1 cellular context compared by ENCODE assay signal in genomic region chr7:44735403-44736165, GRCh38.
TF ChIP-seq lines count a peak whose summit lies in the region.

No MANE protein-coding gene starts in this region.

TF ChIP-seq in GM12878, 131 proteins besides CTCF, POLR2A, EP300 and RAD21 (continued from another document and continues in another):
- TF ChIP-seq, protein P1, sequence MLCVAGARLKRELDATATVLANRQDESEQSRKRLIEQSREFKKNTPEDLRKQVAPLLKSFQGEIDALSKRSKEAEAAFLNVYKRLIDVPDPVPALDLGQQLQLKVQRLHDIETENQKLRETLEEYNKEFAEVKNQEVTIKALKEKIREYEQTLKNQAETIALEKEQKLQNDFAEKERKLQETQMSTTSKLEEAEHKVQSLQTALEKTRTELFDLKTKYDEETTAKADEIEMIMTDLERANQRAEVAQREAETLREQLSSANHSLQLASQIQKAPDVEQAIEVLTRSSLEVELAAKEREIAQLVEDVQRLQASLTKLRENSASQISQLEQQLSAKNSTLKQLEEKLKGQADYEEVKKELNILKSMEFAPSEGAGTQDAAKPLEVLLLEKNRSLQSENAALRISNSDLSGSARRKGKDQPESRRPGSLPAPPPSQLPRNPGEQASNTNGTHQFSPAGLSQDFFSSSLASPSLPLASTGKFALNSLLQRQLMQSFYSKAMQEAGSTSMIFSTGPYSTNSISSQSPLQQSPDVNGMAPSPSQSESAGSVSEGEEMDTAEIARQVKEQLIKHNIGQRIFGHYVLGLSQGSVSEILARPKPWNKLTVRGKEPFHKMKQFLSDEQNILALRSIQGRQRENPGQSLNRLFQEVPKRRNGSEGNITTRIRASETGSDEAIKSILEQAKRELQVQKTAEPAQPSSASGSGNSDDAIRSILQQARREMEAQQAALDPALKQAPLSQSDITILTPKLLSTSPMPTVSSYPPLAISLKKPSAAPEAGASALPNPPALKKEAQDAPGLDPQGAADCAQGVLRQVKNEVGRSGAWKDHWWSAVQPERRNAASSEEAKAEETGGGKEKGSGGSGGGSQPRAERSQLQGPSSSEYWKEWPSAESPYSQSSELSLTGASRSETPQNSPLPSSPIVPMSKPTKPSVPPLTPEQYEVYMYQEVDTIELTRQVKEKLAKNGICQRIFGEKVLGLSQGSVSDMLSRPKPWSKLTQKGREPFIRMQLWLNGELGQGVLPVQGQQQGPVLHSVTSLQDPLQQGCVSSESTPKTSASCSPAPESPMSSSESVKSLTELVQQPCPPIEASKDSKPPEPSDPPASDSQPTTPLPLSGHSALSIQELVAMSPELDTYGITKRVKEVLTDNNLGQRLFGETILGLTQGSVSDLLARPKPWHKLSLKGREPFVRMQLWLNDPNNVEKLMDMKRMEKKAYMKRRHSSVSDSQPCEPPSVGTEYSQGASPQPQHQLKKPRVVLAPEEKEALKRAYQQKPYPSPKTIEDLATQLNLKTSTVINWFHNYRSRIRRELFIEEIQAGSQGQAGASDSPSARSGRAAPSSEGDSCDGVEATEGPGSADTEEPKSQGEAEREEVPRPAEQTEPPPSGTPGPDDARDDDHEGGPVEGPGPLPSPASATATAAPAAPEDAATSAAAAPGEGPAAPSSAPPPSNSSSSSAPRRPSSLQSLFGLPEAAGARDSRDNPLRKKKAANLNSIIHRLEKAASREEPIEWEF (IDR thresholded peaks at IDR 0.05; ENCODE audit: insufficient replicate concordance, low read depth, low read length) = no peak
- no peak for TF ChIP-seq KDM1A (IDR thresholded peaks at IDR 0.05; ENCODE audit: borderline replicate concordance)
- TF ChIP-seq, protein P2, sequence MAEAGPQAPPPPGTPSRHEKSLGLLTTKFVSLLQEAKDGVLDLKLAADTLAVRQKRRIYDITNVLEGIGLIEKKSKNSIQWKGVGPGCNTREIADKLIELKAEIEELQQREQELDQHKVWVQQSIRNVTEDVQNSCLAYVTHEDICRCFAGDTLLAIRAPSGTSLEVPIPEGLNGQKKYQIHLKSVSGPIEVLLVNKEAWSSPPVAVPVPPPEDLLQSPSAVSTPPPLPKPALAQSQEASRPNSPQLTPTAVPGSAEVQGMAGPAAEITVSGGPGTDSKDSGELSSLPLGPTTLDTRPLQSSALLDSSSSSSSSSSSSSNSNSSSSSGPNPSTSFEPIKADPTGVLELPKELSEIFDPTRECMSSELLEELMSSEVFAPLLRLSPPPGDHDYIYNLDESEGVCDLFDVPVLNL (IDR thresholded peaks at IDR 0.05; ENCODE audit: low read depth, low read length) = no peak
- peak; percentile 76; the same call in 1 of the 2 replicates for TF ChIP-seq NFIC (IDR thresholded peaks at IDR 0.05; ENCODE audit: low read depth, low read length)
- no peak for TF ChIP-seq ZNF217 (IDR thresholded peaks at IDR 0.05)
- no peak for TF ChIP-seq CHD2 (IDR thresholded peaks at IDR 0.05; ENCODE audit: borderline replicate concordance, low read depth, low read length)
- no peak for TF ChIP-seq ZBED1 (IDR thresholded peaks at IDR 0.05; ENCODE audit: borderline replicate concordance)
- no peak for TF ChIP-seq JUND (IDR thresholded peaks at IDR 0.05; ENCODE audit: low read depth, low read length)
- 0 out of 2 replicates have a peak, but pooled peaks have one; percentile 32 for TF ChIP-seq CBFB (IDR thresholded peaks at IDR 0.05; ENCODE audit: low read depth)
- no peak for TF ChIP-seq HDAC6 (IDR thresholded peaks at IDR 0.05; ENCODE audit: unreplicated experiment)
- TF ChIP-seq CBX3 (IDR thresholded peaks at IDR 0.05; ENCODE audit: borderline replicate concordance, low read depth) = no peak
- no peak for TF ChIP-seq MXI1 (IDR thresholded peaks at IDR 0.05; ENCODE audit: low read depth, low read length)
- TF ChIP-seq TAF1 (IDR thresholded peaks at IDR 0.05; ENCODE audit: borderline replicate concordance, low read depth, low read length) = no peak
- no peak for TF ChIP-seq E2F8 (IDR thresholded peaks at IDR 0.05; ENCODE audit: low read depth, partially characterized antibody)
- TF ChIP-seq POLR2AphosphoS2 (IDR thresholded peaks at IDR 0.05; ENCODE audit: low read depth, low read length) = no peak
- TF ChIP-seq NRF1 (conservative IDR thresholded peaks at IDR 0.05; ENCODE audit: low read depth, low read length) = no peak
- TF ChIP-seq RELA (IDR thresholded peaks at IDR 0.05; ENCODE audit: borderline replicate concordance, partially characterized antibody) = no peak
- no peak for TF ChIP-seq CHD1 (IDR thresholded peaks at IDR 0.05; ENCODE audit: low read depth, low read length)
- TF ChIP-seq RCOR1 (conservative IDR thresholded peaks at IDR 0.05; ENCODE audit: low read depth, low read length) = no peak
- TF ChIP-seq TCF7 (IDR thresholded peaks at IDR 0.05; ENCODE audit: borderline replicate concordance) = no peak
- TF ChIP-seq FOS (IDR thresholded peaks at IDR 0.05; ENCODE audit: borderline replicate concordance, extremely low read depth, insufficient read length) = no peak
- TF ChIP-seq MYB (IDR thresholded peaks at IDR 0.05; ENCODE audit: borderline replicate concordance, low read depth, low read length) = no peak
- no peak for TF ChIP-seq YY1 (IDR thresholded peaks at IDR 0.05; ENCODE audit: low read depth, low read length)
- TF ChIP-seq, protein P3, sequence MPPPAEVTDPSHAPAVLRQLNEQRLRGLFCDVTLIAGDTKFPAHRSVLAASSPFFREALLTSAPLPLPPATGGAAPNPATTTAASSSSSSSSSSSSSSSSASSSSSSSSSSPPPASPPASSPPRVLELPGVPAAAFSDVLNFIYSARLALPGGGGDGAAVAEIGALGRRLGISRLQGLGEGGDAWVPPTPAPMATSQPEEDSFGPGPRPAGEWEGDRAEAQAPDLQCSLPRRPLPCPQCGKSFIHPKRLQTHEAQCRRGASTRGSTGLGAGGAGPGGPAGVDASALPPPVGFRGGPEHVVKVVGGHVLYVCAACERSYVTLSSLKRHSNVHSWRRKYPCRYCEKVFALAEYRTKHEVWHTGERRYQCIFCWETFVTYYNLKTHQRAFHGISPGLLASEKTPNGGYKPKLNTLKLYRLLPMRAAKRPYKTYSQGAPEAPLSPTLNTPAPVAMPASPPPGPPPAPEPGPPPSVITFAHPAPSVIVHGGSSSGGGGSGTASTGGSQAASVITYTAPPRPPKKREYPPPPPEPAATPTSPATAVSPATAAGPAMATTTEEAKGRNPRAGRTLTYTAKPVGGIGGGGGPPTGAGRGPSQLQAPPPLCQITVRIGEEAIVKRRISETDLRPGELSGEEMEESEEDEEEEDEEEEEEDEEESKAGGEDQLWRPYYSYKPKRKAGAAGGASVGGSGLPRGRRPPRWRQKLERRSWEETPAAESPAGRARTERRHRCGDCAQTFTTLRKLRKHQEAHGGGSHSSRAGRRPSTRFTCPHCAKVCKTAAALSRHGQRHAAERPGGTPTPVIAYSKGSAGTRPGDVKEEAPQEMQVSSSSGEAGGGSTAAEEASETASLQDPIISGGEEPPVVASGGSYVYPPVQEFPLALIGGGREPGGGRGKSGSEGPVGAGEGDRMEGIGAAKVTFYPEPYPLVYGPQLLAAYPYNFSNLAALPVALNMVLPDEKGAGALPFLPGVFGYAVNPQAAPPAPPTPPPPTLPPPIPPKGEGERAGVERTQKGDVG (CRISPR knock-in tag; IDR thresholded peaks at IDR 0.05) = no peak
- TF ChIP-seq IKZF1 (conservative IDR thresholded peaks at IDR 0.05) = peak; percentile 83
- TF ChIP-seq ETV6 (conservative IDR thresholded peaks at IDR 0.05 in 1 of 2, IDR thresholded peaks at IDR 0.05 in 1 of 2; ENCODE audit: borderline replicate concordance in 1 of 2, low read depth in 1 of 2) = no peak
- 0 out of 2 replicates have a peak, but pooled peaks have one; percentile 9 for TF ChIP-seq BMI1 (IDR thresholded peaks at IDR 0.05; ENCODE audit: borderline replicate concordance)
- no peak for TF ChIP-seq SMAD1 (IDR thresholded peaks at IDR 0.05; ENCODE audit: low read depth, partially characterized antibody)
- no peak for TF ChIP-seq BACH1 (IDR thresholded peaks at IDR 0.05; ENCODE audit: borderline replicate concordance)
- TF ChIP-seq, protein P4, sequence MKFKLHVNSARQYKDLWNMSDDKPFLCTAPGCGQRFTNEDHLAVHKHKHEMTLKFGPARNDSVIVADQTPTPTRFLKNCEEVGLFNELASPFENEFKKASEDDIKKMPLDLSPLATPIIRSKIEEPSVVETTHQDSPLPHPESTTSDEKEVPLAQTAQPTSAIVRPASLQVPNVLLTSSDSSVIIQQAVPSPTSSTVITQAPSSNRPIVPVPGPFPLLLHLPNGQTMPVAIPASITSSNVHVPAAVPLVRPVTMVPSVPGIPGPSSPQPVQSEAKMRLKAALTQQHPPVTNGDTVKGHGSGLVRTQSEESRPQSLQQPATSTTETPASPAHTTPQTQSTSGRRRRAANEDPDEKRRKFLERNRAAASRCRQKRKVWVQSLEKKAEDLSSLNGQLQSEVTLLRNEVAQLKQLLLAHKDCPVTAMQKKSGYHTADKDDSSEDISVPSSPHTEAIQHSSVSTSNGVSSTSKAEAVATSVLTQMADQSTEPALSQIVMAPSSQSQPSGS (IDR thresholded peaks at IDR 0.05; ENCODE audit: low read length) = peak; percentile 67
- TF ChIP-seq, protein P5, sequence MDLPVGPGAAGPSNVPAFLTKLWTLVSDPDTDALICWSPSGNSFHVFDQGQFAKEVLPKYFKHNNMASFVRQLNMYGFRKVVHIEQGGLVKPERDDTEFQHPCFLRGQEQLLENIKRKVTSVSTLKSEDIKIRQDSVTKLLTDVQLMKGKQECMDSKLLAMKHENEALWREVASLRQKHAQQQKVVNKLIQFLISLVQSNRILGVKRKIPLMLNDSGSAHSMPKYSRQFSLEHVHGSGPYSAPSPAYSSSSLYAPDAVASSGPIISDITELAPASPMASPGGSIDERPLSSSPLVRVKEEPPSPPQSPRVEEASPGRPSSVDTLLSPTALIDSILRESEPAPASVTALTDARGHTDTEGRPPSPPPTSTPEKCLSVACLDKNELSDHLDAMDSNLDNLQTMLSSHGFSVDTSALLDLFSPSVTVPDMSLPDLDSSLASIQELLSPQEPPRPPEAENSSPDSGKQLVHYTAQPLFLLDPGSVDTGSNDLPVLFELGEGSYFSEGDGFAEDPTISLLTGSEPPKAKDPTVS (IDR thresholded peaks at IDR 0.05; ENCODE audit: low read depth, low read length) = no peak
- TF ChIP-seq MEF2B (IDR thresholded peaks at IDR 0.05; ENCODE audit: partially characterized antibody, poor library complexity, severe bottlenecking) = no peak
- no peak for TF ChIP-seq ZBTB11 (CRISPR knock-in tag; IDR thresholded peaks at IDR 0.05)
- no peak for TF ChIP-seq EZH2 (IDR thresholded peaks at IDR 0.05; ENCODE audit: borderline replicate concordance, control insufficient read depth, low read depth, low read length)
- no peak for TF ChIP-seq TBL1XR1 (IDR thresholded peaks at IDR 0.05; ENCODE audit: low read depth, low read length)
- TF ChIP-seq SKIL (IDR thresholded peaks at IDR 0.05; ENCODE audit: low read depth, poor library complexity, severe bottlenecking) = no peak
- TF ChIP-seq YBX1 (IDR thresholded peaks at IDR 0.05) = no peak
